In the genomic region with DNA sequence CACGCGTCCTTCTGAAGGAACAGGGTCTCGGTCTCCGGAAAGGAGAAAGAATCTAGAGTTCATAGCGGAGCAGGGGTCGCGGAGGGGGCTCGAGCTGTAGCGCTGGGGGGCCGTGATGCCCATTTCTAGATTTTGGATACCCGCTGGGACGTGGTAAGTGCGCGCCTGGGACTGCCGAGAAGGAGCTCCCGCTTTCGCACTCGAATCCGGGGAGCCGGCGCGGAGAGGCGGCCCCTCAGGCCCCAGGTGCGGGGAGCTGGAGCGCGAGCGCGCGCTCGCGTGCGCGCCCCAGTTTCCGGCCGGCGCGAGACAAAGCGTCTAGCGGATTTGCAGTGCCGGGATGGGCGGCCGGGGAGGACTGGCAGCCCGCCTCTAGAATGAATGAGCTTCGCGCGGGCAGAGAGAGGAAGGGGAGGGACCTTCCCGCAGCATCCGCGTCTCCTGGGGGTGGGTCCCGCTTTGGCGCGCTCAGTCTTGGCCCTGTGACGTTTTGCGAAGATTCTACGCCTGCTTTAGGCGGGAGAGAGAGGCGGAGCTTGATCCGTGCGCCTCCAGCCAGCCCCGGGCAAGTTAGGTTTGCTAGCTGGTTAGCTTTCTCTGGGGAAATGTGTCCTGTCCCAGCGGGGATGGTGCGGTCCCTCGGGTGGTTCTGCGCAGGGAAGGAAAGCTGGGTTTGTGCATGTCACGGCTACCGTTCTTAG, we compare ENCODE assay signal across 8 cellular contexts. TPM values are rescaled to one million over a fixed set of nuclear protein-coding genes. Genes with fewer than 3 reads are reported as not detected.
DNase-seq lines count a peak whose midpoint lies in the region; ATAC-seq and TF ChIP-seq lines count a peak whose summit lies in the region.

No MANE protein-coding gene starts in this region.

- H3K27me3 ChIP-seq in brain microvascular endothelial cell (replicated peaks) (no peaks in the 10 kb centered on the region), iPS-18a (ENCODE audit: control insufficient read depth, insufficient read depth, low read length) (no peaks in the 10 kb centered on the region), skeletal muscle satellite cell (ENCODE audit: control insufficient read depth, insufficient read depth, low read length) (no peaks in the 10 kb centered on the region)

- H3K4me2 ChIP-seq in skeletal muscle satellite cell (ENCODE audit: low read length), result peak overlapping the region; percentile 94

- no peak for TF ChIP-seq CTCF in brain microvascular endothelial cell (IDR thresholded peaks at IDR 0.05; ENCODE audit: low read depth, low read length, missing control alignments)

- peak overlapping the region; percentile 100 for H3K9ac ChIP-seq in iPS-18a (ENCODE audit: low read length)
- peak overlapping the region; percentile 93 for H3K9ac ChIP-seq in skeletal muscle satellite cell (ENCODE audit: low read depth, low read length)

- in situ Hi-C loops in brain microvascular endothelial cell (cut with HindIII; ENCODE audit: low pct_ligation_motif_present, low sequenced_read_pairs), result no loop called here

- H3K9me3 ChIP-seq in iPS-18a (ENCODE audit: control insufficient read depth, low read depth, low read length), result no peaks in the 10 kb centered on the region
- H3K9me3 ChIP-seq in skeletal muscle satellite cell (replicated peaks; ENCODE audit: low read length), result no peaks in the 10 kb centered on the region

- DNase-seq in A172 (ENCODE audit: low spot score) (peak; percentile 95), NCI-H2107 treated with DMSO at 0.1 percent for 48 hours (lab: John Stamatoyannopoulos, UW; ENCODE audit: unreplicated experiment) (peak; percentile 87), UCSD-AML1 (lab: John Stamatoyannopoulos, UW; ENCODE audit: unreplicated experiment) (peak; percentile 93), brain microvascular endothelial cell (peak; percentile 92)

- H3K4me3 ChIP-seq in brain microvascular endothelial cell (ENCODE audit: low read depth, low read length) (peak overlapping the region; percentile 93), iPS-18a (ENCODE audit: low read length) (peak overlapping the region; percentile 78), skeletal muscle satellite cell (ENCODE audit: low read length) (peak overlapping the region; percentile 77)

- H3K4me1 ChIP-seq in iPS-18a (ENCODE audit: control insufficient read depth, low read depth, low read length) (peaks cover 15% of the 10 kb centered on the region), skeletal muscle satellite cell (ENCODE audit: control insufficient read depth, insufficient read depth, low read length) (peaks cover 13% of the 10 kb centered on the region)

- H3K36me3 ChIP-seq in brain microvascular endothelial cell (replicated peaks) (no peaks in the 10 kb centered on the region), iPS-18a (ENCODE audit: control insufficient read depth, low read depth, low read length) (peaks cover 8% of the 10 kb centered on the region), skeletal muscle satellite cell (ENCODE audit: insufficient read depth, low read length) (no peaks in the 10 kb centered on the region)

- H3K27ac ChIP-seq in brain microvascular endothelial cell (peak overlapping the region; percentile 46), iPS-18a (ENCODE audit: low read length) (peak overlapping the region; percentile 98)

- ATAC-seq in GM18858 (IDR thresholded peaks at IDR 0.05; ENCODE audit: unreplicated experiment) (peak; percentile 55), HG03066 (IDR thresholded peaks at IDR 0.05; ENCODE audit: low read depth, unreplicated experiment) (peak; percentile 62)

RNA-seq across cellular contexts. Expression of a gene that starts 1.2 kb away (rescaled TPM):
- total RNA-seq in A172 (2014; rRNA removed; shearing (Covaris generic)), result 135 and 137 TPM in 2 replicates
- total RNA-seq in skeletal muscle satellite cell (2012; rRNA removed), result 48.9 and 51.3 TPM in 2 replicates

Comparison
In these comparisons a context has a peak if more than half of its experiments do, and no peak if none do; other contexts are left out.
1. Peak in every context shown above with its lines: DNase-seq, ATAC-seq, H3K4me3 ChIP-seq and H3K27ac ChIP-seq.